ENCODE assay signal across 8 cellular contexts in the genomic region with DNA sequence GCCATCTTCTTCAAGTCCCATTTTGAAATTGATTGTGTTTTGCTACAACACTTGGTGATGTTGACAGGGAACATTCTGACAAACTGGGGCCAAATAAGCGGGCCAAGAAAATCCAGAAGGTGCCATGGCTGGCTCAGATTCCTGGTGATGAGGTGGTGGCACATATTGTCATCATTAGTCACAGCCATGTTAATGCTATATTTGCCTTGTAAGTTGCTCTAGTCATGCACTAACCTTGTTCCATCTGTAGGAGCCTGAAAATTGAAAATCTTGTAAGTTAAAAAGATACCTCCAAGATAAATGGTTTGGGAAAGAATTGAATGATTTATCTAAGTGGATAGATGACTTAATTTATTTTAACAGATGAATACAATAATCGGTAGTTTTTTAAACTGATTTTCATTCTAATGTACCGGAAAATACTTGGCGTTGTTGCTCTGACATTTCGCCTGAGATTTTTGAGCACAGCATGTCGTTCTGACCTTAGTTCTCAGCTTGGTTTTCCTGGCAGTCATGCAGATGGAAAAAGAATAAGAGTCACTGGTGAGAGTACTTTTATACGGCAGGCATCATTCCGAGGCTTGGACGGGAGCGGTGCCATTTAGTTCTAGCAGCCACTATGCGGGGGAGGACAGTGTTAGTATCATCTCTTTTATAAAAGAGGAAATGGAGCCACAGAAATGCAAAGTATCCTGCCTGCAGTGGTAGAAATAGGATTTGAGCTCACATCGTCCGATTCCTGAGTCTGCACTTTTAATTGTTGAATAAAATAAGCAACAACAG.
DNase-seq lines count a peak whose midpoint lies in the region; ATAC-seq and TF ChIP-seq lines count a peak whose summit lies in the region.

No MANE protein-coding gene starts in this region.

- H2BK120ac ChIP-seq in H9 (ENCODE audit: low read depth, low read length, poor library complexity, severe bottlenecking) = no peak overlapping the region

- no peak overlapping the region for H4K8ac ChIP-seq in H9 (replicated peaks; ENCODE audit: insufficient read length, low read depth, low read length)

- no peak overlapping the region for H2BK12ac ChIP-seq in H9 (ENCODE audit: insufficient read length, low read depth, low read length)

- no peaks in the 10 kb centered on the region for H3K36me3 ChIP-seq in adipocyte (ENCODE audit: control insufficient read depth, insufficient read depth, low read length, severe bottlenecking)

- no peak overlapping the region for H3K4ac ChIP-seq in H9 (ENCODE audit: low read depth, low read length)

- H4K91ac ChIP-seq in H9 (ENCODE audit: insufficient read length, low read depth, low read length) = no peak overlapping the region

- H3K27ac Mint-ChIP-seq in HFFc6 = peak overlapping the region; percentile 95
- peak overlapping the region in 1 of 3 experiments; percentile 39; a peak in 2 of 7 replicates for H3K27ac Mint-ChIP-seq in H9

- no CpG with 5 or more reads among the region's 13 CpGs for WGBS in H9 (ENCODE audit: extremely low coverage, insufficient read length, low lambda C conversion rate)

- H3K4me1 ChIP-seq in adipocyte (ENCODE audit: control insufficient read depth, insufficient read depth, low read length) (peaks cover 32% of the 10 kb centered on the region), H9 (ENCODE audit: insufficient read depth, low read length) (no peaks in the 10 kb centered on the region)

- H3K18ac ChIP-seq in H9 (ENCODE audit: insufficient read length, low read depth, low read length) = no peak overlapping the region

- H3K4me2 ChIP-seq in H9 (ENCODE audit: insufficient read depth, insufficient read length, low read length) = no peak overlapping the region

- no peaks in the 10 kb centered on the region; the same call in 1 of the 2 replicates for H3K27me3 Mint-ChIP-seq in HFFc6 (ENCODE audit: insufficient read depth)
- H3K27me3 Mint-ChIP-seq in H9 (ENCODE audit: low read depth) = no peaks in the 10 kb centered on the region

- no peak overlapping the region for H3T11ph ChIP-seq in H9 (ENCODE audit: low read length)

- H3K56ac ChIP-seq in H9 (ENCODE audit: insufficient read length, low read depth, low read length) = no peak overlapping the region

- TF ChIP-seq CTCF in HFFc6 (IDR thresholded peaks at IDR 0.05) = peak; percentile 35; the same call in 1 of the 2 replicates
- no peak for TF ChIP-seq CTCF in H9 (conservative IDR thresholded peaks at IDR 0.05)

- H4K20me1 ChIP-seq in H9 (ENCODE audit: control insufficient read depth, insufficient read depth, insufficient read length) = no peaks in the 10 kb centered on the region

- ATAC-seq in GM19395 (IDR thresholded peaks at IDR 0.05; ENCODE audit: unreplicated experiment) = no peak

- H3K4me3 Mint-ChIP-seq in HFFc6 (peak overlapping the region; percentile 86), H9 (no peak overlapping the region)

- H3K36me3 Mint-ChIP-seq in HFFc6 (ENCODE audit: low read depth) = 0 out of 2 replicates have a peak, but pooled peaks cover 7% of the 10 kb centered on the region
- peaks cover 0 to 4% (median 2%) of the 10 kb centered on the region in 3 experiments; a peak in 1 of 7 replicates for H3K36me3 Mint-ChIP-seq in H9 (ENCODE audit: insufficient read depth in 1 of 3, low read depth in 3 of 3)

- H2BK20ac ChIP-seq in H9 (ENCODE audit: low read depth, low read length, poor library complexity, severe bottlenecking) = no peak overlapping the region

- H3K9me3 Mint-ChIP-seq in HFFc6 (no peaks in the 10 kb centered on the region), H9 (0 out of 5 replicates have a peak, but pooled peaks cover 0 to 4% of the 10 kb centered on the region in 2 experiments)

- no peak overlapping the region for H3K27ac ChIP-seq in H9 (ENCODE audit: insufficient read length, low read depth, low read length)

- no peak overlapping the region for H2BK15ac ChIP-seq in H9 (ENCODE audit: low read depth, low read length)

- no peaks in the 10 kb centered on the region for H3K79me2 ChIP-seq in H9 (ENCODE audit: insufficient read depth, low read length)

- peak overlapping the region; percentile 77 for H3K9ac ChIP-seq in adipocyte (ENCODE audit: low read length)
- H3K9ac ChIP-seq in H9 (ENCODE audit: extremely low read depth, insufficient read length, low read length) = no peak overlapping the region

- no peaks in the 10 kb centered on the region for H3K79me1 ChIP-seq in H9 (ENCODE audit: insufficient read depth, low read depth, low read length, poor library complexity, severe bottlenecking)

- H3K27me3 ChIP-seq in adipocyte (replicated peaks; ENCODE audit: control insufficient read depth, insufficient read depth, low read length) (no peaks in the 10 kb centered on the region), H9 (ENCODE audit: insufficient read depth, low read length) (no peaks in the 10 kb centered on the region)

- H3K23me2 ChIP-seq in H9 (ENCODE audit: insufficient read length, low read depth, low read length, poor library complexity, severe bottlenecking) = no peaks in the 10 kb centered on the region

- peaks cover 62% of the 10 kb centered on the region for H3K4me1 Mint-ChIP-seq in HFFc6 (ENCODE audit: low read depth)
- H3K4me1 Mint-ChIP-seq in H9 = peaks cover 33 to 38% of the 10 kb centered on the region in 2 experiments

- H3K4me3 ChIP-seq in adipocyte (ENCODE audit: low read length) = peak overlapping the region; percentile 58

- H2AFZ ChIP-seq in H9 (ENCODE audit: low read length) = no peak overlapping the region

- no peak overlapping the region for H2BK5ac ChIP-seq in H9 (ENCODE audit: insufficient read length, low read length)

- no peak overlapping the region for H2AK5ac ChIP-seq in H9 (ENCODE audit: insufficient read length, low read length)

- H3K9me3 ChIP-seq in adipocyte (ENCODE audit: control insufficient read depth, low read length) (no peaks in the 10 kb centered on the region), H9 (ENCODE audit: control insufficient read depth, low read depth, low read length) (no peaks in the 10 kb centered on the region)

- DNase-seq in HFFc6 (peak; percentile 78), adipocyte (ENCODE audit: low read depth) (peak; percentile 68), iris pigment epithelial cell (ENCODE audit: low read depth) (peak; percentile 61), ureter (ENCODE audit: low spot score) (peak; percentile 65), H9 (no peak), NCI-H1694 (lab: John Stamatoyannopoulos, UW) (no peak)
- DNase-seq in stimulated activated CD4-positive, alpha-beta T cell treated with anti-CD3 and anti-CD28 coated beads, Interleukin-4, amount 100 ng/mL, for 1 hour = no peak

- H4K5ac ChIP-seq in H9 (ENCODE audit: insufficient read length, low read depth, low read length) = no peak overlapping the region

- H3K23ac ChIP-seq in H9 (ENCODE audit: insufficient read length, low read depth, low read length) = no peak overlapping the region

- H3K14ac ChIP-seq in H9 (ENCODE audit: insufficient read depth, low read length) = no peak overlapping the region

Comparison
In these comparisons a context has a peak if more than half of its experiments do, and no peak if none do; other contexts are left out.
1. DNase-seq: peak in HFFc6 (single experiment), adipocyte (single experiment), iris pigment epithelial cell (single experiment) and ureter (single experiment); none in stimulated activated CD4-positive, alpha-beta T cell treated with anti-CD3 and anti-CD28 coated beads, Interleukin-4, amount 100 ng/mL, for 1 hour (single experiment), H9 (single experiment) and NCI-H1694 (single experiment).